In the genomic region with DNA sequence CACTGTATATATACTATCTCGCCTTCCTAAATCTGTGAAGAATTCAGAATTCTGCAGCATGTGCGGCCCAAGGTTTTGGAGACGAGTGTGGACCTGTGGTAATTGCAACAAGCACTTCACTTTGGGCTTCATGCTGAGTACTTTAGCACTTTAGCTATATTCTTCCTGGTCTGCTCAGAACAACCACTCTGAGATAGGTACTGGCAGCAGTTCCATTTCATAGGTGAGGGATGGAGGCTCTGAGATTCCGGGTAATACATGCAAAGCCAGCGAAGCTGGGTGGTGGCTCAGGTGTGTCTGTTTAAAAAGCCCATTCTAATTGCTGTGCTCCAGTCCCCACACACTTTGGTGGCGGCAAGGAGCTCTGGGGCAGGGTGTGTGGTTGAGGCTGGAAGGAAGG, we compare ENCODE assay signal across 24 cellular contexts. TPM values are rescaled to one million over a fixed set of nuclear protein-coding genes. Genes with fewer than 3 reads are reported as not detected.
"Had no signal": no experiment of that assay in that cellular context is flagged by ENCODE, and none has a peak within 500 bp of the region (broad histone marks: within the 10 kb centered on the region; RNA-seq: fewer than 3 reads in every experiment).

No MANE protein-coding gene starts in this region.

- ATAC-seq: Panc1, PC-3, T-cell had no signal

- DNase-seq: KBM-7, MV-4-11, NCI-H1048, NCI-H1105, NCI-H1417, NCI-H1436 treated with DMSO at 0.1 percent for 48 hours, NCI-H1694, NCI-H187 treated with DMSO at 0.1 percent for 48 hours, NCI-H2029 treated with DMSO at 0.1 percent for 48 hours, NCI-H2107, NCI-H2171 treated with DMSO at 0.1 percent for 48 hours, NCI-H345, NCI-H446 treated with DMSO at 0.1 percent for 48 hours, NCI-H510A treated with DMSO at 0.1 percent for 48 hours, NCI-H82, PC-3, SHP77, SK-N-SH, SW 1271, T-cell had no signal

- H3K9me3 ChIP-seq: SK-N-SH had no signal

- H3K27ac ChIP-seq: RWPE1 had no signal

RNA-seq across cellular contexts. Expression of a gene that starts 6.4 kb away (rescaled TPM):
- total RNA-seq: MCF 10A, SK-MEL-5, T-cell had no signal
- polyA plus RNA-seq: SK-N-SH had no signal
